In the genomic region with DNA sequence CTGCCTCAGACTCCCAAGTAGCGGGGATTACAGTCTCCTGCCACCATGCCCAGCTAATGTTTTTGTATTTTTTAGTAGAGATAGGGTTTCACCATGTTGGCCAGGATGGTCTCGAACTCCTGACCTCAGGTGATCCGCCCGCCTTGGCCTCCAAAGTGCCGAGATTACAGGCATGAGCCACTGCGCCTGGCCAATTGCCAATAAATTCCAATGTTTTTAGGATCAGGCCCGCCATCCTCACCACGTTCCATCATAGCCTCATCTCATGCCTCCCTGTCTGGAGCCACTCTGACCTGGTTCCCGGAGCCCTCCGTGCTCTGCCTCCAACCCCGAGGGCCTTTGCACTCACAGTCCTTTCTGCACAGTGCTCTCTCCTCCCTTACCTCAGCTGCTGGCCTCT, we compare ENCODE assay signal across 15 cellular contexts.
"Had no signal": no experiment of that assay in that cellular context is flagged by ENCODE, and none has a peak within 500 bp of the region (broad histone marks: within the 10 kb centered on the region; RNA-seq: fewer than 3 reads in every experiment).

No MANE protein-coding gene starts in this region.

- H3K4me2 ChIP-seq: PC-9 had no signal

- H3K27me3 ChIP-seq: Peyer's patch had no signal

- H3K9me3 Mint-ChIP-seq: IgD-negative memory B cell had no signal

- H2AFZ ChIP-seq: PC-9 had no signal

- H3K27ac ChIP-seq: PC-9, Peyer's patch, SJCRH30 had no signal

- H3K27ac Mint-ChIP-seq: IgD-negative memory B cell had no signal

- DNase-seq: KBM-7; MV-4-11; NCI-H1048; NCI-H1436 treated with DMSO at 0.1 percent for 48 hours; NCI-H187 treated with DMSO at 0.1 percent for 48 hours; NCI-H226; NCI-H510A; NCI-H526 treated with DMSO at 0.1 percent for 48 hours; NCI-H748 treated with DMSO at 0.1 percent for 48 hours; NK-92 treated with Interleukin-12 subunit alpha and Interleukin-12 subunit beta, amount 100 ng/mL, for 24 hours; OCI-M1; PC-9; Peyer's patch had no signal

- H3K36me3 ChIP-seq: Peyer's patch, SJCRH30 had no signal

- H3K4me3 ChIP-seq: PC-9, Peyer's patch, SJCRH30 had no signal

- H3K4me1 ChIP-seq: Peyer's patch had no signal

- H3K36me3 Mint-ChIP-seq: IgD-negative memory B cell had no signal

- H3K9me3 ChIP-seq: Peyer's patch, SJCRH30 had no signal
